ENCODE assay signal across 24 cellular contexts in the genomic region with DNA sequence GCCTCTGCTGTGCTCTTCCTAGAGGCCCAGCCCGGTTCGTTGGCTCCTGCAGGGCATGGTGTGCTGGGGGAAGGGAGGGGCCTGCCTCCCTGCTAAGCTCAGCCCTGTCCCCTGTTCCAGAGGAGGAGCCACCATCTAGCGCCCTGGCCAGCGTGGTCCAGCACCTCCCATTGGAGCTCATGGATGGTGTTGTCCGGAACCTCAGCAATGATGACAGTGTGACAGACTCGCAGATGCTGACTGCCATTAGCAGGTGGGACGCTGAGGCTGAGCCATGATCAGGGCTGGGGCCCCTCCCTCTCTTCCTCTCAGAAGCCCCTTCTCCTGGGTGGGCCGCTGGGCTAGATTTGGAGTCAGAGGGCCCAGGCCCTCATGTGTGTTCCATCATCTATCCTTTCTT. TPM values are rescaled to one million over a fixed set of nuclear protein-coding genes. Genes with fewer than 3 reads are reported as not detected.
DNase-seq lines count a peak whose midpoint lies in the region; ATAC-seq and TF ChIP-seq lines count a peak whose summit lies in the region.
"Had no signal": no experiment of that assay in that cellular context is flagged by ENCODE, and none has a peak within 500 bp of the region (broad histone marks: within the 10 kb centered on the region; RNA-seq: fewer than 3 reads in every experiment).

No MANE protein-coding gene starts in this region.

- no peak overlapping the region for H3K9ac ChIP-seq in BLaER1

- peaks cover 72% of the 10 kb centered on the region for H3K79me2 ChIP-seq in osteoblast (ENCODE audit: insufficient read depth, low read length)

- no peaks in the 10 kb centered on the region for H3K27me3 Mint-ChIP-seq in T-helper 17 cell
- H3K27me3 Mint-ChIP-seq: B cell had no signal

- H3K4me1 ChIP-seq in BLaER1 (peaks cover 48% of the 10 kb centered on the region), osteoblast (ENCODE audit: insufficient read depth, low read length) (peaks cover 3% of the 10 kb centered on the region)
- H3K4me1 ChIP-seq: SJSA1 had no signal

- H3K27ac ChIP-seq in BLaER1 (0 out of 2 replicates have a peak overlapping the region, but pooled peaks have one; percentile 18), osteoblast (ENCODE audit: low read depth, low read length) (no peak overlapping the region)
- H3K27ac ChIP-seq: HL-60, SJSA1 had no signal

- H3K36me3 Mint-ChIP-seq in T-helper 17 cell (ENCODE audit: low read depth) = no peaks in the 10 kb centered on the region

- no peak for ATAC-seq in T-helper 17 cell
- ATAC-seq: PC-3, Right ventricle myocardium inferior had no signal

- H3K4me1 Mint-ChIP-seq in T-helper 17 cell = peaks cover 33% of the 10 kb centered on the region

- no peaks in the 10 kb centered on the region for H3K27me3 ChIP-seq in BLaER1
- H3K27me3 ChIP-seq in osteoblast (ENCODE audit: insufficient read depth, low read length) = no peaks in the 10 kb centered on the region
- H3K27me3 ChIP-seq: SJSA1 had no signal

- H3K36me3 ChIP-seq in BLaER1 (peaks cover 27% of the 10 kb centered on the region; the same call in 1 of the 2 replicates), osteoblast (ENCODE audit: insufficient read depth, low read length) (peaks cover 49% of the 10 kb centered on the region)

- H3K4me2 ChIP-seq in BLaER1 = no peak overlapping the region
- no peak overlapping the region for H3K4me2 ChIP-seq in osteoblast (ENCODE audit: insufficient read depth, low read length)

- peak overlapping the region; percentile 100 for H3K27ac Mint-ChIP-seq in T-helper 17 cell
- H3K27ac Mint-ChIP-seq: B cell had no signal

- no peak for TF ChIP-seq CTCF in osteoblast (IDR thresholded peaks at IDR 0.05; ENCODE audit: extremely low read depth, low read depth, low read length)

- H3K4me3 ChIP-seq in BLaER1 (no peak overlapping the region), osteoblast (ENCODE audit: insufficient read depth, low read length) (no peak overlapping the region)
- H3K4me3 ChIP-seq: SJSA1 had no signal

- H2AFZ ChIP-seq in osteoblast (ENCODE audit: low read length) = no peak overlapping the region

- H3K9me3 ChIP-seq in BLaER1 (no peaks in the 10 kb centered on the region), T-helper 17 cell (ENCODE audit: control insufficient read depth, low read length, poor library complexity, severe bottlenecking) (no peaks in the 10 kb centered on the region), osteoblast (ENCODE audit: low read depth, low read length) (no peaks in the 10 kb centered on the region)
- H3K9me3 ChIP-seq: SJSA1 had no signal

- H4K20me1 ChIP-seq in BLaER1 = no peaks in the 10 kb centered on the region
- peaks cover 49% of the 10 kb centered on the region for H4K20me1 ChIP-seq in osteoblast (ENCODE audit: insufficient read depth, low read length)

- peak; percentile 45 for DNase-seq in 8988T
- DNase-seq in T-helper 17 cell = no peak
- peak; percentile 74 for DNase-seq in osteoblast (ENCODE audit: insufficient read length, low spot score, missing footprints)
- DNase-seq in HUDEP-2 (lab: John Stamatoyannopoulos, UW; ENCODE audit: unreplicated experiment in 76 of 76) = no peak
- no peak for DNase-seq in MV-4-11 (lab: John Stamatoyannopoulos, UW)
- DNase-seq in stimulated activated CD4-positive, alpha-beta T cell treated with anti-CD3 and anti-CD28 coated beads, Interleukin-4, amount 100 ng/mL, for 1 hour = no peak
- DNase-seq: Calu3; DMS79 treated with DMSO at 0.1 percent for 48 hours; Kasumi-1; NCI-H1105; NCI-H1436 treated with DMSO at 0.1 percent for 48 hours; NCI-H187 treated with DMSO at 0.1 percent for 48 hours; NCI-H2107; NCI-H446; NCI-H524 treated with DMSO at 0.1 percent for 48 hours; NCI-H82; NK-92 treated with Interleukin-12 subunit alpha and Interleukin-12 subunit beta, amount 100 ng/mL, for 24 hours; PC-3 had no signal

- H3K4me3 Mint-ChIP-seq in T-helper 17 cell = no peak overlapping the region
- H3K4me3 Mint-ChIP-seq: B cell, CD14-positive monocyte had no signal

RNA-seq across cellular contexts. Expression of a gene that starts 9.1 kb away (rescaled TPM):
- total RNA-seq in T-helper 17 cell (10 to 100 TPM; 10.5 to 13.4 TPM), osteoblast (21.4 and 26.2 TPM in 2 replicates)

RNA-seq across cellular contexts. Expression of a gene that starts 9.4 kb away (rescaled TPM):
- total RNA-seq in T-helper 17 cell (1 to 10 TPM; 2.4 to 4.0 TPM), osteoblast (14.5 and 15.0 TPM in 2 replicates)

RNA-seq across cellular contexts. Expression of a gene that starts 58.4 kb away (rescaled TPM):
- total RNA-seq in T-helper 17 cell (10 to 100 TPM; 17.2 to 25.8 TPM), osteoblast (38.4 and 46.6 TPM in 2 replicates)

Comparison
In these comparisons a context has a peak if more than half of its experiments do, and no peak if none do; other contexts are left out.
1. DNase-seq: peak in 8988T (single experiment) and osteoblast (single experiment); none in T-helper 17 cell (0 of 3), HUDEP-2 (0 of 76), MV-4-11 (single experiment) and stimulated activated CD4-positive, alpha-beta T cell treated with anti-CD3 and anti-CD28 coated beads, Interleukin-4, amount 100 ng/mL, for 1 hour (single experiment).